ENCODE assay signal across 3 cellular contexts in genomic region chr19:1621021-1621420, GRCh38.
TF ChIP-seq lines count a peak whose summit lies in the region.

No MANE protein-coding gene starts in this region.

TF ChIP-seq in SK-N-SH, 30 proteins besides CTCF, POLR2A, EP300 and RAD21 (continues in another document):
- TF ChIP-seq RXRA (IDR thresholded peaks at IDR 0.05; ENCODE audit: borderline replicate concordance, low read depth) (no peak), SIN3A (IDR thresholded peaks at IDR 0.05; ENCODE audit: borderline replicate concordance, low read depth, low read length) (no peak), MXI1 (IDR thresholded peaks at IDR 0.05; ENCODE audit: low read depth, low read length) (no peak), YY1 (IDR thresholded peaks at IDR 0.05; ENCODE audit: low read depth) (no peak), EZH2phosphoT487 (IDR thresholded peaks at IDR 0.05; ENCODE audit: borderline replicate concordance, low read depth) (no peak), TAF1 (IDR thresholded peaks at IDR 0.05; ENCODE audit: borderline replicate concordance, low read depth, low read length) (no peak), TCF12 (IDR thresholded peaks at IDR 0.05) (no peak), TEAD4 (IDR thresholded peaks at IDR 0.05; ENCODE audit: borderline replicate concordance, insufficient read depth) (no peak), ZBTB33 (IDR thresholded peaks at IDR 0.05; ENCODE audit: borderline replicate concordance, low read depth) (no peak), GATA2 (CRISPR knock-in tag; IDR thresholded peaks at IDR 0.05) (no peak), NFIC (IDR thresholded peaks at IDR 0.05; ENCODE audit: borderline replicate concordance) (no peak), GABPA (IDR thresholded peaks at IDR 0.05; ENCODE audit: low read depth) (no peak), FOXM1 (IDR thresholded peaks at IDR 0.05; ENCODE audit: low read depth) (no peak), MEF2A (IDR thresholded peaks at IDR 0.05; ENCODE audit: borderline replicate concordance, low read depth) (no peak)
- TF ChIP-seq, protein P1, sequence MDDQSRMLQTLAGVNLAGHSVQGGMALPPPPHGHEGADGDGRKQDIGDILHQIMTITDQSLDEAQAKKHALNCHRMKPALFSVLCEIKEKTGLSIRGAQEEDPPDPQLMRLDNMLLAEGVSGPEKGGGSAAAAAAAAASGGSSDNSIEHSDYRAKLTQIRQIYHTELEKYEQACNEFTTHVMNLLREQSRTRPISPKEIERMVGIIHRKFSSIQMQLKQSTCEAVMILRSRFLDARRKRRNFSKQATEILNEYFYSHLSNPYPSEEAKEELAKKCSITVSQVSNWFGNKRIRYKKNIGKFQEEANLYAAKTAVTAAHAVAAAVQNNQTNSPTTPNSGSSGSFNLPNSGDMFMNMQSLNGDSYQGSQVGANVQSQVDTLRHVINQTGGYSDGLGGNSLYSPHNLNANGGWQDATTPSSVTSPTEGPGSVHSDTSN (IDR thresholded peaks at IDR 0.05), result no peak
- TF ChIP-seq, protein P2, sequence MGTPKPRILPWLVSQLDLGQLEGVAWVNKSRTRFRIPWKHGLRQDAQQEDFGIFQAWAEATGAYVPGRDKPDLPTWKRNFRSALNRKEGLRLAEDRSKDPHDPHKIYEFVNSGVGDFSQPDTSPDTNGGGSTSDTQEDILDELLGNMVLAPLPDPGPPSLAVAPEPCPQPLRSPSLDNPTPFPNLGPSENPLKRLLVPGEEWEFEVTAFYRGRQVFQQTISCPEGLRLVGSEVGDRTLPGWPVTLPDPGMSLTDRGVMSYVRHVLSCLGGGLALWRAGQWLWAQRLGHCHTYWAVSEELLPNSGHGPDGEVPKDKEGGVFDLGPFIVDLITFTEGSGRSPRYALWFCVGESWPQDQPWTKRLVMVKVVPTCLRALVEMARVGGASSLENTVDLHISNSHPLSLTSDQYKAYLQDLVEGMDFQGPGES (IDR thresholded peaks at IDR 0.05; ENCODE audit: low read depth, low read length), result no peak
- TF ChIP-seq, protein P3, sequence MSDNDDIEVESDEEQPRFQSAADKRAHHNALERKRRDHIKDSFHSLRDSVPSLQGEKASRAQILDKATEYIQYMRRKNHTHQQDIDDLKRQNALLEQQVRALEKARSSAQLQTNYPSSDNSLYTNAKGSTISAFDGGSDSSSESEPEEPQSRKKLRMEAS (IDR thresholded peaks at IDR 0.05; ENCODE audit: low read depth), result no peak

TF ChIP-seq in SK-N-SH treated with all-trans-retinoic acid at 6 μM for 48 hours, 23 proteins besides CTCF, POLR2A, EP300 and RAD21:
- TF ChIP-seq ISL1 (CRISPR knock-in tag; IDR thresholded peaks at IDR 0.05) (no peak), TOX (CRISPR knock-in tag; IDR thresholded peaks at IDR 0.05; ENCODE audit: borderline replicate concordance) (no peak), PPARA (CRISPR knock-in tag; IDR thresholded peaks at IDR 0.05; ENCODE audit: borderline replicate concordance) (no peak), POU6F1 (CRISPR knock-in tag; IDR thresholded peaks at IDR 0.05; ENCODE audit: borderline replicate concordance, low read depth) (no peak), BACH2 (CRISPR knock-in tag; IDR thresholded peaks at IDR 0.05; ENCODE audit: borderline replicate concordance) (no peak), ZNF565 (CRISPR knock-in tag; conservative IDR thresholded peaks at IDR 0.05; ENCODE audit: low read depth) (no peak), ZNF8 (CRISPR knock-in tag; IDR thresholded peaks at IDR 0.05) (no peak), ARNTL (CRISPR knock-in tag; IDR thresholded peaks at IDR 0.05; ENCODE audit: borderline replicate concordance, low read depth) (no peak), RARB (CRISPR knock-in tag; IDR thresholded peaks at IDR 0.05) (no peak), CREB5 (CRISPR knock-in tag; IDR thresholded peaks at IDR 0.05; ENCODE audit: low read depth) (no peak)
- TF ChIP-seq, protein P4, sequence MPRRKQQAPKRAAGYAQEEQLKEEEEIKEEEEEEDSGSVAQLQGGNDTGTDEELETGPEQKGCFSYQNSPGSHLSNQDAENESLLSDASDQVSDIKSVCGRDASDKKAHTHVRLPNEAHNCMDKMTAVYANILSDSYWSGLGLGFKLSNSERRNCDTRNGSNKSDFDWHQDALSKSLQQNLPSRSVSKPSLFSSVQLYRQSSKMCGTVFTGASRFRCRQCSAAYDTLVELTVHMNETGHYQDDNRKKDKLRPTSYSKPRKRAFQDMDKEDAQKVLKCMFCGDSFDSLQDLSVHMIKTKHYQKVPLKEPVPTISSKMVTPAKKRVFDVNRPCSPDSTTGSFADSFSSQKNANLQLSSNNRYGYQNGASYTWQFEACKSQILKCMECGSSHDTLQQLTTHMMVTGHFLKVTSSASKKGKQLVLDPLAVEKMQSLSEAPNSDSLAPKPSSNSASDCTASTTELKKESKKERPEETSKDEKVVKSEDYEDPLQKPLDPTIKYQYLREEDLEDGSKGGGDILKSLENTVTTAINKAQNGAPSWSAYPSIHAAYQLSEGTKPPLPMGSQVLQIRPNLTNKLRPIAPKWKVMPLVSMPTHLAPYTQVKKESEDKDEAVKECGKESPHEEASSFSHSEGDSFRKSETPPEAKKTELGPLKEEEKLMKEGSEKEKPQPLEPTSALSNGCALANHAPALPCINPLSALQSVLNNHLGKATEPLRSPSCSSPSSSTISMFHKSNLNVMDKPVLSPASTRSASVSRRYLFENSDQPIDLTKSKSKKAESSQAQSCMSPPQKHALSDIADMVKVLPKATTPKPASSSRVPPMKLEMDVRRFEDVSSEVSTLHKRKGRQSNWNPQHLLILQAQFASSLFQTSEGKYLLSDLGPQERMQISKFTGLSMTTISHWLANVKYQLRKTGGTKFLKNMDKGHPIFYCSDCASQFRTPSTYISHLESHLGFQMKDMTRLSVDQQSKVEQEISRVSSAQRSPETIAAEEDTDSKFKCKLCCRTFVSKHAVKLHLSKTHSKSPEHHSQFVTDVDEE (CRISPR knock-in tag; IDR thresholded peaks at IDR 0.05), result no peak

TF ChIP-seq in H1, 55 proteins besides CTCF, POLR2A, EP300 and RAD21:
- TF ChIP-seq SIX5 (IDR thresholded peaks at IDR 0.05; ENCODE audit: low read depth, low read length), result no peak
- no peak for TF ChIP-seq ZNF274 (IDR thresholded peaks at IDR 0.05; ENCODE audit: borderline replicate concordance, extremely low read depth, low read length)
- no peak for TF ChIP-seq HDAC2 (IDR thresholded peaks at IDR 0.05; ENCODE audit: borderline replicate concordance in 1 of 2, low read depth in 2 of 2, low read length in 2 of 2)
- no peak for TF ChIP-seq SAP30 (IDR thresholded peaks at IDR 0.05; ENCODE audit: insufficient read depth, insufficient replicate concordance, low read length)
- TF ChIP-seq MAFK (IDR thresholded peaks at IDR 0.05; ENCODE audit: low read depth, low read length), result no peak
- TF ChIP-seq NANOG (IDR thresholded peaks at IDR 0.05; ENCODE audit: insufficient read depth, low read depth, low read length, poor library complexity, severe bottlenecking), result no peak
- no peak for TF ChIP-seq POLR2AphosphoS5 (IDR thresholded peaks at IDR 0.05; ENCODE audit: low read depth, low read length)
- TF ChIP-seq, protein P5, sequence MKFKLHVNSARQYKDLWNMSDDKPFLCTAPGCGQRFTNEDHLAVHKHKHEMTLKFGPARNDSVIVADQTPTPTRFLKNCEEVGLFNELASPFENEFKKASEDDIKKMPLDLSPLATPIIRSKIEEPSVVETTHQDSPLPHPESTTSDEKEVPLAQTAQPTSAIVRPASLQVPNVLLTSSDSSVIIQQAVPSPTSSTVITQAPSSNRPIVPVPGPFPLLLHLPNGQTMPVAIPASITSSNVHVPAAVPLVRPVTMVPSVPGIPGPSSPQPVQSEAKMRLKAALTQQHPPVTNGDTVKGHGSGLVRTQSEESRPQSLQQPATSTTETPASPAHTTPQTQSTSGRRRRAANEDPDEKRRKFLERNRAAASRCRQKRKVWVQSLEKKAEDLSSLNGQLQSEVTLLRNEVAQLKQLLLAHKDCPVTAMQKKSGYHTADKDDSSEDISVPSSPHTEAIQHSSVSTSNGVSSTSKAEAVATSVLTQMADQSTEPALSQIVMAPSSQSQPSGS (IDR thresholded peaks at IDR 0.05; ENCODE audit: low read length), result no peak
